Comparison of ENCODE assay signal across 36 cellular contexts in genomic region chr6:122347251-122347650, GRCh38.
"Had no signal": no experiment of that assay in that cellular context is flagged by ENCODE, and none has a peak within 500 bp of the region (broad histone marks: within the 10 kb centered on the region; RNA-seq: fewer than 3 reads in every experiment).

No MANE protein-coding gene starts in this region.

- H3K36me3 Mint-ChIP-seq: activated CD4-positive, alpha-beta memory T cell treated with anti-CD3 and anti-CD28 coated beads for 36 hours; activated naive CD4-positive, alpha-beta T cell treated with anti-CD3 and anti-CD28 coated beads, Interleukin-2, amount 10 ng/mL, durations not matched to agents 7 days and 5 days; activated naive CD8-positive, alpha-beta T cell had no signal

- H3K27ac Mint-ChIP-seq: activated B cell treated with CpG ODN at 0.5 μM for 24 hours; activated CD4-positive, alpha-beta memory T cell treated with anti-CD3 and anti-CD28 coated beads for 36 hours; activated naive CD4-positive, alpha-beta T cell treated with anti-CD3 and anti-CD28 coated beads, Interleukin-2, amount 10 ng/mL, durations not matched to agents 7 days and 5 days; activated naive CD8-positive, alpha-beta T cell; activated naive CD8-positive, alpha-beta T cell treated with anti-CD3 and anti-CD28 coated beads, Interleukin-2, amount 50 U/mL, for 24 hours had no signal

- H3K27me3 Mint-ChIP-seq: activated naive CD4-positive, alpha-beta T cell treated with anti-CD3 and anti-CD28 coated beads, Interleukin-2, amount 10 ng/mL, durations not matched to agents 7 days and 5 days had no signal

- H3K9me3 Mint-ChIP-seq: activated B cell treated with CpG ODN at 0.5 μM for 24 hours; activated CD4-positive, alpha-beta memory T cell treated with anti-CD3 and anti-CD28 coated beads for 36 hours; activated naive CD4-positive, alpha-beta T cell treated with anti-CD3 and anti-CD28 coated beads, Interleukin-2, amount 10 ng/mL, durations not matched to agents 7 days and 5 days; activated naive CD8-positive, alpha-beta T cell treated with anti-CD3 and anti-CD28 coated beads, Interleukin-2, amount 50 U/mL, for 24 hours had no signal

- H2AFZ ChIP-seq: PC-9 had no signal

- DNase-seq: activated B cell treated with CpG ODN at 0.5 μM for 24 hours; activated CD4-positive, alpha-beta memory T cell treated with anti-CD3 and anti-CD28 coated beads for 36 hours; activated CD4-positive, alpha-beta T cell treated with anti-CD3 and anti-CD28 coated beads for 4 hours; activated CD4-positive, alpha-beta T cell treated with anti-CD3 and anti-CD28 coated beads, Interleukin-2, amount 50 U/mL, for 1 hour; activated CD4-positive, CD25-positive, alpha-beta regulatory T cell treated with anti-CD3 and anti-CD28 coated beads, Interleukin-2, amount 50 U/mL, for 72 hours; activated CD8-positive, alpha-beta memory T cell treated with anti-CD3 and anti-CD28 coated beads, Interleukin-2, amount 50 U/mL, for 4 hours; activated effector memory CD4-positive, alpha-beta T cell treated with Interleukin-2 at 50 U/mL for 16 hours; activated naive CD4-positive, alpha-beta T cell treated with anti-CD3 and anti-CD28 coated beads, Interleukin-2, amount 10 ng/mL, durations not matched to agents 7 days and 5 days; activated naive CD8-positive, alpha-beta T cell treated with anti-CD3 and anti-CD28 coated beads, Interleukin-2, amount 50 U/mL, for 24 hours; activated T-cell treated with anti-CD3 and anti-CD28 coated beads for 4 hours; activated T-cell treated with anti-CD3 and anti-CD28 coated beads, Interleukin-2, amount 50 U/mL, for 48 hours; amniotic stem cell; aorta; brain microvascular endothelial cell; central memory CD4-positive, alpha-beta T cell; MM.1S; MV-4-11; NCI-H1092; NCI-H187 treated with DMSO at 0.1 percent for 48 hours; NCI-H2171 treated with DMSO at 0.1 percent for 48 hours; NCI-H2227 treated with DMSO at 0.1 percent for 48 hours; NCI-H446; NCI-H510A treated with DMSO at 0.1 percent for 48 hours; NCI-H526 treated with DMSO at 0.1 percent for 48 hours; NCI-H774; SIG-M5; SW 1271; T-helper 1 cell; T-helper 2 cell; T-helper 9 cell had no signal

- ATAC-seq: activated naive CD8-positive, alpha-beta T cell treated with anti-CD3 and anti-CD28 coated beads, Interleukin-2, amount 50 U/mL, for 24 hours; Right ventricle myocardium inferior had no signal

- H3K27ac ChIP-seq: brain microvascular endothelial cell, KMS-11, PC-9, RWPE1, VCaP had no signal

- H3K36me3 ChIP-seq: brain microvascular endothelial cell had no signal

- H3K4me1 Mint-ChIP-seq: activated B cell treated with CpG ODN at 0.5 μM for 24 hours; activated naive CD4-positive, alpha-beta T cell treated with anti-CD3 and anti-CD28 coated beads, Interleukin-2, amount 10 ng/mL, durations not matched to agents 7 days and 5 days; activated naive CD8-positive, alpha-beta T cell treated with anti-CD3 and anti-CD28 coated beads, Interleukin-2, amount 50 U/mL, for 24 hours had no signal

- H3K9ac ChIP-seq: KMS-11 had no signal

- H3K4me2 ChIP-seq: KMS-11, PC-9 had no signal

- H3K4me3 Mint-ChIP-seq: activated B cell treated with CpG ODN at 0.5 μM for 24 hours; activated CD4-positive, alpha-beta memory T cell treated with anti-CD3 and anti-CD28 coated beads for 36 hours; activated naive CD4-positive, alpha-beta T cell treated with anti-CD3 and anti-CD28 coated beads, Interleukin-2, amount 10 ng/mL, durations not matched to agents 7 days and 5 days; activated naive CD8-positive, alpha-beta T cell; activated naive CD8-positive, alpha-beta T cell treated with anti-CD3 and anti-CD28 coated beads, Interleukin-2, amount 50 U/mL, for 24 hours had no signal

- H3K27me3 ChIP-seq: brain microvascular endothelial cell had no signal

- H3K4me3 ChIP-seq: PC-9 had no signal
